ENCODE assay signal across 9 cellular contexts in genomic region chr22:41478891-41479521, GRCh38. TPM values are rescaled to one million over a fixed set of nuclear protein-coding genes. Genes with fewer than 3 reads are reported as not detected.
DNase-seq lines count a peak whose midpoint lies in the region; ATAC-seq and TF ChIP-seq lines count a peak whose summit lies in the region.
"Had no signal": no experiment of that assay in that cellular context is flagged by ENCODE, and none has a peak within 500 bp of the region (broad histone marks: within the 10 kb centered on the region; RNA-seq: fewer than 3 reads in every experiment).

No MANE protein-coding gene starts in this region.

- no peak overlapping the region for H3K4me3 ChIP-seq in thoracic aorta

- POLR2A ChIA-PET in activated CD8-positive, alpha-beta T cell treated with anti-CD3 and anti-CD28 coated beads for 36 hours (lab: Charles Lee): interaction anchor here (1.9 to 3.2 kb wide), 2 partner anchors 10 to 32 kb away, joined by 6 to 25 read pairs; partner anchors contain the start of genes ACO2, PHF5A and TOB2
- POLR2A ChIA-PET in activated CD8-positive, alpha-beta T cell treated with anti-CD3 and anti-CD28 coated beads, Interleukin-2, amount 10 ng/mL, durations not matched to agents 7 days and 5 days (lab: Charles Lee): interaction anchor here (0.9 to 4.3 kb wide), 2 partner anchors 9 to 10 kb away, joined by 4 to 25 read pairs; partner anchors contain the start of genes ACO2 and PHF5A

- H3K4me3 Mint-ChIP-seq in activated CD8-positive, alpha-beta T cell treated with anti-CD3 and anti-CD28 coated beads for 36 hours: no peak overlapping the region
- no peak overlapping the region for H3K4me3 Mint-ChIP-seq in activated CD8-positive, alpha-beta T cell treated with anti-CD3 and anti-CD28 coated beads, Interleukin-2, amount 10 ng/mL, durations not matched to agents 7 days and 5 days
- H3K4me3 Mint-ChIP-seq in activated naive CD8-positive, alpha-beta T cell treated with anti-CD3 and anti-CD28 coated beads for 36 hours: no peak overlapping the region

- no peak for TF ChIP-seq CTCF in activated CD8-positive, alpha-beta T cell treated with anti-CD3 and anti-CD28 coated beads for 36 hours (IDR thresholded peaks at IDR 0.05)
- TF ChIP-seq CTCF in thoracic aorta (IDR thresholded peaks at IDR 0.05): no peak

- no peaks in the 10 kb centered on the region for H3K36me3 ChIP-seq in thoracic aorta

- peaks cover 3% of the 10 kb centered on the region for H3K36me3 Mint-ChIP-seq in activated CD8-positive, alpha-beta T cell treated with anti-CD3 and anti-CD28 coated beads for 36 hours (ENCODE audit: low read depth)
- H3K36me3 Mint-ChIP-seq in activated CD8-positive, alpha-beta T cell treated with anti-CD3 and anti-CD28 coated beads, Interleukin-2, amount 10 ng/mL, durations not matched to agents 7 days and 5 days (ENCODE audit: low read depth): no peaks in the 10 kb centered on the region
- H3K36me3 Mint-ChIP-seq in activated naive CD8-positive, alpha-beta T cell treated with anti-CD3 and anti-CD28 coated beads for 36 hours: peaks cover 2% of the 10 kb centered on the region

- no peaks in the 10 kb centered on the region for H3K27me3 Mint-ChIP-seq in activated CD8-positive, alpha-beta T cell treated with anti-CD3 and anti-CD28 coated beads for 36 hours
- no peaks in the 10 kb centered on the region for H3K27me3 Mint-ChIP-seq in activated CD8-positive, alpha-beta T cell treated with anti-CD3 and anti-CD28 coated beads, Interleukin-2, amount 10 ng/mL, durations not matched to agents 7 days and 5 days (ENCODE audit: low read depth)
- no peaks in the 10 kb centered on the region for H3K27me3 Mint-ChIP-seq in activated naive CD8-positive, alpha-beta T cell treated with anti-CD3 and anti-CD28 coated beads for 36 hours

- H3K4me1 ChIP-seq in thoracic aorta (ENCODE audit: control insufficient read depth in 1 of 2, low read depth in 2 of 2): peaks cover 35 to 53% of the 10 kb centered on the region in 2 donors

- H3K4me1 Mint-ChIP-seq in activated CD8-positive, alpha-beta T cell treated with anti-CD3 and anti-CD28 coated beads for 36 hours (ENCODE audit: low read depth): peaks cover 40% of the 10 kb centered on the region
- peaks cover 12% of the 10 kb centered on the region for H3K4me1 Mint-ChIP-seq in activated CD8-positive, alpha-beta T cell treated with anti-CD3 and anti-CD28 coated beads, Interleukin-2, amount 10 ng/mL, durations not matched to agents 7 days and 5 days (ENCODE audit: low read depth)
- H3K4me1 Mint-ChIP-seq in activated naive CD8-positive, alpha-beta T cell treated with anti-CD3 and anti-CD28 coated beads for 36 hours: peaks cover 28% of the 10 kb centered on the region

- no peaks in the 10 kb centered on the region for H3K9me3 Mint-ChIP-seq in activated CD8-positive, alpha-beta T cell treated with anti-CD3 and anti-CD28 coated beads for 36 hours
- no peaks in the 10 kb centered on the region for H3K9me3 Mint-ChIP-seq in activated CD8-positive, alpha-beta T cell treated with anti-CD3 and anti-CD28 coated beads, Interleukin-2, amount 10 ng/mL, durations not matched to agents 7 days and 5 days (ENCODE audit: insufficient read depth)
- H3K9me3 Mint-ChIP-seq in activated naive CD8-positive, alpha-beta T cell treated with anti-CD3 and anti-CD28 coated beads for 36 hours: no peaks in the 10 kb centered on the region

- intact Hi-C loops in activated CD8-positive, alpha-beta T cell treated with anti-CD3 and anti-CD28 coated beads for 36 hours (cut with micrococcal nuclease): no loop called here

- DNase-seq in activated CD8-positive, alpha-beta T cell treated with anti-CD3 and anti-CD28 coated beads for 36 hours: peak; percentile 32
- no peak for DNase-seq in activated CD8-positive, alpha-beta T cell treated with anti-CD3 and anti-CD28 coated beads, Interleukin-2, amount 10 ng/mL, durations not matched to agents 7 days and 5 days
- no peak for DNase-seq in activated naive CD8-positive, alpha-beta T cell treated with anti-CD3 and anti-CD28 coated beads for 36 hours
- DNase-seq in left lobe of liver (ENCODE audit: low spot score) (peak; percentile 81), thoracic aorta (ENCODE audit: low spot score) (no peak), GM19238 (ENCODE audit: insufficient read length, low spot score) (no peak)
- DNase-seq: NCI-H187 treated with DMSO at 0.1 percent for 48 hours had no signal

- no peaks in the 10 kb centered on the region for H3K27me3 ChIP-seq in thoracic aorta (replicated peaks; ENCODE audit: insufficient read depth)

- no peaks in the 10 kb centered on the region for H3K9me3 ChIP-seq in thoracic aorta

- H3K27ac Mint-ChIP-seq in activated CD8-positive, alpha-beta T cell treated with anti-CD3 and anti-CD28 coated beads for 36 hours: peak overlapping the region; percentile 25
- no peak overlapping the region for H3K27ac Mint-ChIP-seq in activated CD8-positive, alpha-beta T cell treated with anti-CD3 and anti-CD28 coated beads, Interleukin-2, amount 10 ng/mL, durations not matched to agents 7 days and 5 days
- H3K27ac Mint-ChIP-seq in activated naive CD8-positive, alpha-beta T cell treated with anti-CD3 and anti-CD28 coated beads for 36 hours: peak overlapping the region; percentile 31

- CTCF ChIA-PET in activated CD8-positive, alpha-beta T cell treated with anti-CD3 and anti-CD28 coated beads for 36 hours (lab: Charles Lee): interaction anchor here (1.3 to 4.5 kb wide), 3 partner anchors 10 to 76 kb away, joined by 3 to 20 read pairs (median 9); partner anchors contain the start of genes ACO2 and PHF5A
- CTCF ChIA-PET in activated CD8-positive, alpha-beta T cell treated with anti-CD3 and anti-CD28 coated beads, Interleukin-2, amount 10 ng/mL, durations not matched to agents 7 days and 5 days (lab: Charles Lee): interaction anchor here (1.3 kb wide), 1 partner anchor 75 kb away, joined by 3 read pairs; no protein-coding TSS in a partner anchor

- peak overlapping the region; percentile 77 to 93 for H3K27ac ChIP-seq in thoracic aorta

- ATAC-seq in activated CD8-positive, alpha-beta T cell treated with anti-CD3 and anti-CD28 coated beads for 36 hours: peak; percentile 65
- no peak for ATAC-seq in activated CD8-positive, alpha-beta T cell treated with anti-CD3 and anti-CD28 coated beads, Interleukin-2, amount 10 ng/mL, durations not matched to agents 7 days and 5 days
- ATAC-seq in left lobe of liver (peak; percentile 78), thoracic aorta (ENCODE audit: insufficient number of reproducible peaks, low FRiP score, low read depth) (no peak), HG02840 (IDR thresholded peaks at IDR 0.05; ENCODE audit: low FRiP score, unreplicated experiment) (no peak), GM19328 (IDR thresholded peaks at IDR 0.05; ENCODE audit: unreplicated experiment) (no peak)

RNA-seq across cellular contexts. Expression of gene ACO2, which starts 10.1 kb away (rescaled TPM):
- total RNA-seq in activated CD8-positive, alpha-beta T cell treated with anti-CD3 and anti-CD28 coated beads for 36 hours: 10 to 100 TPM; 96.5 to 97.7 TPM
- 10 to 100 TPM; 91.8 to 97.1 TPM for total RNA-seq in activated CD8-positive, alpha-beta T cell treated with anti-CD3 and anti-CD28 coated beads, Interleukin-2, amount 10 ng/mL, durations not matched to agents 7 days and 5 days
- 100 to 1,000 TPM; 107 to 109 TPM for total RNA-seq in activated naive CD8-positive, alpha-beta T cell treated with anti-CD3 and anti-CD28 coated beads for 36 hours
- 71.8 TPM for total RNA-seq in left lobe of liver
- 10 to 100 TPM; 52.1 to 57.8 TPM for total RNA-seq in thoracic aorta

RNA-seq across cellular contexts. Expression of gene PHF5A, which starts 10.5 kb away (rescaled TPM):
- 10 to 100 TPM; 65.2 to 70.4 TPM for total RNA-seq in activated CD8-positive, alpha-beta T cell treated with anti-CD3 and anti-CD28 coated beads for 36 hours
- 10 to 100 TPM; 58.8 to 62.1 TPM for total RNA-seq in activated CD8-positive, alpha-beta T cell treated with anti-CD3 and anti-CD28 coated beads, Interleukin-2, amount 10 ng/mL, durations not matched to agents 7 days and 5 days
- total RNA-seq in activated naive CD8-positive, alpha-beta T cell treated with anti-CD3 and anti-CD28 coated beads for 36 hours: 100 to 1,000 TPM; 114 to 117 TPM
- total RNA-seq in left lobe of liver (14.6 TPM), thoracic aorta (10 to 100 TPM; 13.8 to 28.7 TPM)

RNA-seq across cellular contexts. Expression of gene TOB2, which starts 32.4 kb away (rescaled TPM):
- total RNA-seq in activated CD8-positive, alpha-beta T cell treated with anti-CD3 and anti-CD28 coated beads for 36 hours: 10 to 100 TPM; 27.0 to 28.5 TPM
- total RNA-seq in activated CD8-positive, alpha-beta T cell treated with anti-CD3 and anti-CD28 coated beads, Interleukin-2, amount 10 ng/mL, durations not matched to agents 7 days and 5 days: 10 to 100 TPM; 33.2 to 33.6 TPM
- 10 to 100 TPM; 33.9 to 34.8 TPM for total RNA-seq in activated naive CD8-positive, alpha-beta T cell treated with anti-CD3 and anti-CD28 coated beads for 36 hours
- total RNA-seq in left lobe of liver: 40.1 TPM
- 10 to 100 TPM; 45.5 to 56.5 TPM for total RNA-seq in thoracic aorta

Comparison
In these comparisons a context has a peak if more than half of its experiments do, and no peak if none do; other contexts are left out.
1. ATAC-seq: peak in activated CD8-positive, alpha-beta T cell treated with anti-CD3 and anti-CD28 coated beads for 36 hours (single experiment) and left lobe of liver (single experiment); none in activated CD8-positive, alpha-beta T cell treated with anti-CD3 and anti-CD28 coated beads, Interleukin-2, amount 10 ng/mL, durations not matched to agents 7 days and 5 days (single experiment), thoracic aorta (single experiment), HG02840 (single experiment) and GM19328 (single experiment).
2. DNase-seq: peak in activated CD8-positive, alpha-beta T cell treated with anti-CD3 and anti-CD28 coated beads for 36 hours (single experiment) and left lobe of liver (single experiment); none in activated CD8-positive, alpha-beta T cell treated with anti-CD3 and anti-CD28 coated beads, Interleukin-2, amount 10 ng/mL, durations not matched to agents 7 days and 5 days (single experiment), activated naive CD8-positive, alpha-beta T cell treated with anti-CD3 and anti-CD28 coated beads for 36 hours (single experiment), thoracic aorta (single experiment) and GM19238 (single experiment).